In the genomic region with DNA sequence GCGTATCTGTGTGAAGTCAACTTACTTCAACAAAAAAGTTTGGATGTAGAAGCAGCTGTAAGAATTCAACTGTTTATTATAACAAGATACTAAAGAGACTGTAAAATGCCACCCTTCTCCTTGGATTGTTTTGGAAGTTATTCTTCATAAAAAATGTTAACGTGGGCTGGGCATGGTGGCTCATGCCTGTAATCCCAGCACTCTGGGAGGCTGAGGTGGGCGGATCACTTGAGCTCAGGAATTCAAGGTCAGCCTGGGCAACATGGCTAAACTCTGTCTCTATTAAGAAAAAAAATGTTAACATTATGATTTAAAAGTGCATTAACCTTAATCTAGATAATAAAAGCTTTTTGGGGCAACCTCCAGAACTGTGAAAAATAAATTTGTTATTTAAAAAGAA, we compare ENCODE assay signal across 28 cellular contexts.
"Had no signal": no experiment of that assay in that cellular context is flagged by ENCODE, and none has a peak within 500 bp of the region (broad histone marks: within the 10 kb centered on the region; RNA-seq: fewer than 3 reads in every experiment).

No MANE protein-coding gene starts in this region.

- H3K27me3 ChIP-seq: cardiac muscle cell, esophagus muscularis mucosa, foreskin keratinocyte, heart left ventricle, pancreas, spleen, transverse colon had no signal

- H3K4me3 Mint-ChIP-seq: activated CD4-positive, alpha-beta memory T cell treated with anti-CD3 and anti-CD28 coated beads, Interleukin-2, amount 10 ng/mL, durations not matched to agents 7 days and 5 days; activated CD4-positive, alpha-beta T cell treated with anti-CD3 and anti-CD28 coated beads, Interleukin-2, amount 10 ng/mL, durations not matched to agents 7 days and 5 days; activated T-cell treated with anti-CD3 and anti-CD28 coated beads, Interleukin-2, amount 50 U/mL, for 72 hours; brain; immature natural killer cell; mesothelial cell of epicardium; naive thymus-derived CD4-positive, alpha-beta T cell; neural crest cell; WTC11 had no signal

- DNase-seq: activated CD4-positive, alpha-beta memory T cell treated with anti-CD3 and anti-CD28 coated beads, Interleukin-2, amount 10 ng/mL, durations not matched to agents 7 days and 5 days; activated CD4-positive, alpha-beta T cell treated with anti-CD3 and anti-CD28 coated beads for 1 hour; activated CD4-positive, alpha-beta T cell treated with anti-CD3 and anti-CD28 coated beads, Interleukin-2, amount 10 ng/mL, durations not matched to agents 7 days and 5 days; activated naive CD4-positive, alpha-beta T cell; activated T-cell treated with anti-CD3 and anti-CD28 coated beads, Interleukin-2, amount 50 U/mL, for 72 hours; aorta; foreskin keratinocyte; heart left ventricle; hypothalamus; immature natural killer cell; kidney; left colon; mammary epithelial cell; naive thymus-derived CD4-positive, alpha-beta T cell; nucleus accumbens; pancreas; psoas muscle; spleen; stimulated activated naive CD4-positive, alpha-beta T cell treated with Interleukin-2 at 50 U/mL for 16 hours; T-helper 2 cell; transverse colon had no signal

- H3K27me3 Mint-ChIP-seq: activated CD4-positive, alpha-beta memory T cell treated with anti-CD3 and anti-CD28 coated beads, Interleukin-2, amount 10 ng/mL, durations not matched to agents 7 days and 5 days; activated CD4-positive, alpha-beta T cell treated with anti-CD3 and anti-CD28 coated beads, Interleukin-2, amount 10 ng/mL, durations not matched to agents 7 days and 5 days; brain; naive thymus-derived CD4-positive, alpha-beta T cell had no signal

- H3K4me3 ChIP-seq: cardiac muscle cell, esophagus muscularis mucosa, heart left ventricle, pancreas, psoas muscle, spleen, transverse colon had no signal

- H3K9me3 Mint-ChIP-seq: activated CD4-positive, alpha-beta memory T cell treated with anti-CD3 and anti-CD28 coated beads, Interleukin-2, amount 10 ng/mL, durations not matched to agents 7 days and 5 days; activated CD4-positive, alpha-beta T cell treated with anti-CD3 and anti-CD28 coated beads, Interleukin-2, amount 10 ng/mL, durations not matched to agents 7 days and 5 days; activated naive CD4-positive, alpha-beta T cell treated with anti-CD3 and anti-CD28 coated beads, Interleukin-2, amount 50 U/mL, for 72 hours; activated T-cell treated with anti-CD3 and anti-CD28 coated beads, Interleukin-2, amount 50 U/mL, for 72 hours; brain; immature natural killer cell; mesothelial cell of epicardium; naive thymus-derived CD4-positive, alpha-beta T cell; neural crest cell; WTC11 had no signal

- H3K4me1 ChIP-seq: esophagus muscularis mucosa, foreskin keratinocyte, heart left ventricle, pancreas, psoas muscle, spleen, transverse colon had no signal

- FAIRE-seq: kidney, pancreas had no signal

- H3K4me1 Mint-ChIP-seq: activated CD4-positive, alpha-beta T cell treated with anti-CD3 and anti-CD28 coated beads, Interleukin-2, amount 10 ng/mL, durations not matched to agents 7 days and 5 days; brain; mesothelial cell of epicardium; neural crest cell; WTC11 had no signal

- H3K27ac ChIP-seq: foreskin keratinocyte, heart left ventricle, pancreas, psoas muscle, spleen, transverse colon had no signal

- H3K9me3 ChIP-seq: esophagus muscularis mucosa, heart left ventricle, pancreas, psoas muscle, spleen, transverse colon had no signal

- H3K27ac Mint-ChIP-seq: activated CD4-positive, alpha-beta T cell treated with anti-CD3 and anti-CD28 coated beads, Interleukin-2, amount 10 ng/mL, durations not matched to agents 7 days and 5 days had no signal
